In genomic region chr17:57405486-57406072, GRCh38 we compare ENCODE assay signal across 1 cellular context.
TF ChIP-seq lines count a peak whose summit lies in the region.

No MANE protein-coding gene starts in this region.

TF ChIP-seq in WTC11, 78 proteins besides CTCF, POLR2A, EP300 and RAD21 (continued from another document):
- TF ChIP-seq, protein P1, sequence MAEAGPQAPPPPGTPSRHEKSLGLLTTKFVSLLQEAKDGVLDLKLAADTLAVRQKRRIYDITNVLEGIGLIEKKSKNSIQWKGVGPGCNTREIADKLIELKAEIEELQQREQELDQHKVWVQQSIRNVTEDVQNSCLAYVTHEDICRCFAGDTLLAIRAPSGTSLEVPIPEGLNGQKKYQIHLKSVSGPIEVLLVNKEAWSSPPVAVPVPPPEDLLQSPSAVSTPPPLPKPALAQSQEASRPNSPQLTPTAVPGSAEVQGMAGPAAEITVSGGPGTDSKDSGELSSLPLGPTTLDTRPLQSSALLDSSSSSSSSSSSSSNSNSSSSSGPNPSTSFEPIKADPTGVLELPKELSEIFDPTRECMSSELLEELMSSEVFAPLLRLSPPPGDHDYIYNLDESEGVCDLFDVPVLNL (CRISPR knock-in tag; IDR thresholded peaks at IDR 0.05; ENCODE audit: borderline replicate concordance, low read depth), result no peak
- TF ChIP-seq TCF7 (CRISPR knock-in tag; IDR thresholded peaks at IDR 0.05; ENCODE audit: low read depth) (no peak), ZNF423 (CRISPR knock-in tag; IDR thresholded peaks at IDR 0.05) (no peak), SMAD3 (CRISPR knock-in tag; IDR thresholded peaks at IDR 0.05; ENCODE audit: borderline replicate concordance) (no peak), ZBTB21 (CRISPR knock-in tag; IDR thresholded peaks at IDR 0.05; ENCODE audit: borderline replicate concordance) (no peak), RELA (CRISPR knock-in tag; IDR thresholded peaks at IDR 0.05; ENCODE audit: borderline replicate concordance) (no peak), CREB1 (CRISPR knock-in tag; IDR thresholded peaks at IDR 0.05) (no peak), IRF2 (CRISPR knock-in tag; IDR thresholded peaks at IDR 0.05; ENCODE audit: borderline replicate concordance, low read depth) (no peak), NFE2L1 (CRISPR knock-in tag; IDR thresholded peaks at IDR 0.05) (no peak), SP1 (CRISPR knock-in tag; conservative IDR thresholded peaks at IDR 0.05) (no peak)
- TF ChIP-seq, protein P2, sequence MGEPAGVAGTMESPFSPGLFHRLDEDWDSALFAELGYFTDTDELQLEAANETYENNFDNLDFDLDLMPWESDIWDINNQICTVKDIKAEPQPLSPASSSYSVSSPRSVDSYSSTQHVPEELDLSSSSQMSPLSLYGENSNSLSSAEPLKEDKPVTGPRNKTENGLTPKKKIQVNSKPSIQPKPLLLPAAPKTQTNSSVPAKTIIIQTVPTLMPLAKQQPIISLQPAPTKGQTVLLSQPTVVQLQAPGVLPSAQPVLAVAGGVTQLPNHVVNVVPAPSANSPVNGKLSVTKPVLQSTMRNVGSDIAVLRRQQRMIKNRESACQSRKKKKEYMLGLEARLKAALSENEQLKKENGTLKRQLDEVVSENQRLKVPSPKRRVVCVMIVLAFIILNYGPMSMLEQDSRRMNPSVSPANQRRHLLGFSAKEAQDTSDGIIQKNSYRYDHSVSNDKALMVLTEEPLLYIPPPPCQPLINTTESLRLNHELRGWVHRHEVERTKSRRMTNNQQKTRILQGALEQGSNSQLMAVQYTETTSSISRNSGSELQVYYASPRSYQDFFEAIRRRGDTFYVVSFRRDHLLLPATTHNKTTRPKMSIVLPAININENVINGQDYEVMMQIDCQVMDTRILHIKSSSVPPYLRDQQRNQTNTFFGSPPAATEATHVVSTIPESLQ (CRISPR knock-in tag; IDR thresholded peaks at IDR 0.05), result no peak
- TF ChIP-seq, protein P3, sequence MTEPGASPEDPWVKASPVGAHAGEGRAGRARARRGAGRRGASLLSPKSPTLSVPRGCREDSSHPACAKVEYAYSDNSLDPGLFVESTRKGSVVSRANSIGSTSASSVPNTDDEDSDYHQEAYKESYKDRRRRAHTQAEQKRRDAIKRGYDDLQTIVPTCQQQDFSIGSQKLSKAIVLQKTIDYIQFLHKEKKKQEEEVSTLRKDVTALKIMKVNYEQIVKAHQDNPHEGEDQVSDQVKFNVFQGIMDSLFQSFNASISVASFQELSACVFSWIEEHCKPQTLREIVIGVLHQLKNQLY (CRISPR knock-in tag; IDR thresholded peaks at IDR 0.05), result no peak
